In the genomic region with DNA sequence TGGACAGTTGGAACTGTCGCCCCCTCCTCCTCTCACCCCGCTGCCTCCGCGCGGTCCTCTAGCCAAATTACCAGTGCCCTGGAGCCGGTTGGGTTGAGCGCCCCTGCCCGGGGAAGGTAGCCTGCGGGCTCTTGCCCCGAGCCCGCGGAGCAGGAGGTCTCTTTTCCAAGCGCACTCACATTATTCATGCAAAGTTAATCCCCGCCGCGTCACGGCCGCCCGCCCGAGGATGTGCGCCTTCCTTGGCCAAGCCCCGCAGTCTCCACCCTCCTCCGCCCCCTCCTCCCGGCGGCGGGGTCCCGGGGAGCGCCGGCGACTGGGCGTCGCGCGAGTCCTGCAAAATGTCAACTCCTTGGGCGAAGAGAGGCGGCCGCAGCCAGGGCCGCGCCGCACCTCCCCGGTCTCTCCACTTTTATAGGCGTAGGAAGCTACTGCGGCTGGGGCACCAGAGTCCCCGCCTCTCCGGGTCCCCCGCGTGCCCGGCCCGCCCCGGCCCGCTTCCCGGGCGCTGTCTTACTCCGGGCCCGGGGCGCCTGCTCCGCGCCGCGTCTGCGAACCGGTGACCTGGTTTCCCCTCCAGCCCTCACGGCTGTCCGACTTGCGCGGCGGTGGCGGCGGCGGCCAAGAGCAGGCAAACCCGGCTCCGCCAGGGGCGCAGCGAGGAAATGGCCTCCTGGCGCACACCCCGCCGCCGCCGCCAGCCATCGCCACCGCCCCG, we compare ENCODE assay signal across 8 cellular contexts. TPM values are rescaled to one million over a fixed set of nuclear protein-coding genes. Genes with fewer than 3 reads are reported as not detected.
A peak's percentile ranks its signal among the peaks of the same experiment; 100 is the strongest.
DNase-seq lines count a peak whose midpoint lies in the region; ATAC-seq and TF ChIP-seq lines count a peak whose summit lies in the region.

A gene (minus strand): TSS at position 235 of the 718 bp plus-strand sequence.

- DNase-seq in GM10266 (ENCODE audit: extremely low spot score) (peak; percentile 40), SK-MEL-5 (ENCODE audit: low read depth, low spot score) (peak; percentile 16), erythroblast (lab: John Stamatoyannopoulos, UW) (peak; percentile 40 to 47), mesendoderm (peak; percentile 76), thoracic aorta (ENCODE audit: low spot score) (peak; percentile 24), SKM-1 (lab: John Stamatoyannopoulos, UW; ENCODE audit: unreplicated experiment) (no peak)

- H2BK120ac ChIP-seq in mesendoderm (ENCODE audit: low read depth, low read length): no peak within 1 kb of the TSS

- H4K8ac ChIP-seq in mesendoderm (ENCODE audit: low read depth, low read length): no peak within 1 kb of the TSS

- no peak within 1 kb of the TSS for H2AK5ac ChIP-seq in mesendoderm (ENCODE audit: low read length)

- peak within 1 kb of the TSS; percentile 81 for H3K56ac ChIP-seq in mesendoderm (ENCODE audit: low read length)

- TF ChIP-seq CTCF in GM10266 (IDR thresholded peaks at IDR 0.05; ENCODE audit: control insufficient read depth, insufficient read depth, low read depth, missing control alignments) (no peak), HEK293 (tag by site-specific recombination; IDR thresholded peaks at IDR 0.05) (no peak), thoracic aorta (IDR thresholded peaks at IDR 0.05) (peak; percentile 48)

- in situ Hi-C loops in SK-MEL-5 (cut with HindIII; ENCODE audit: low pct_unique_long_range_greater_than_20kb, low sequenced_read_pairs): no loop called here

- H3K9me3 ChIP-seq in HEK293 (ENCODE audit: control insufficient read depth, insufficient read depth, low read depth, low read length): no peaks in the 10 kb centered on the region
- H3K9me3 ChIP-seq in thoracic aorta: no peaks in the 10 kb centered on the region

- H3K27me3 ChIP-seq in mesendoderm (ENCODE audit: insufficient read depth, low read length, poor library complexity) (peaks cover 2% of the 10 kb centered on the region), thoracic aorta (replicated peaks; ENCODE audit: insufficient read depth) (no peaks in the 10 kb centered on the region)

- no peaks in the 10 kb centered on the region for H3K79me2 ChIP-seq in mesendoderm (ENCODE audit: control insufficient read depth, insufficient read depth, low read length)

- no peaks in the 10 kb centered on the region for H3K79me1 ChIP-seq in mesendoderm (ENCODE audit: low read length)

- H3K36me3 ChIP-seq in HEK293 (ENCODE audit: control insufficient read depth in 2 of 2, insufficient read depth in 1 of 2, low read length in 2 of 2) (no peaks in the 10 kb centered on the region), mesendoderm (ENCODE audit: control insufficient read depth, insufficient read depth, low read length) (no peaks in the 10 kb centered on the region), thoracic aorta (no peaks in the 10 kb centered on the region)

- H2BK5ac ChIP-seq in mesendoderm (ENCODE audit: low read length): no peak within 1 kb of the TSS

- CTCF ChIA-PET in HEK293 (lab: Yijun Ruan, JAX): interaction anchor here (0.9 to 1.4 kb wide), 3 partner anchors 9 to 37 kb away, joined by 3 to 4 read pairs (median 3); no protein-coding TSS in a partner anchor

- H3K9ac ChIP-seq in mesendoderm (ENCODE audit: low read length): peak within 1 kb of the TSS; percentile 73

- H3K4ac ChIP-seq in mesendoderm (ENCODE audit: low read depth, low read length): no peak within 1 kb of the TSS

- WGBS in mesendoderm (ENCODE audit: extremely low coverage, insufficient coverage, low lambda C conversion rate): no CpG with 5 or more reads among the region's 82 CpGs

- H3K23ac ChIP-seq in mesendoderm (ENCODE audit: low read length): peak within 1 kb of the TSS; percentile 57

- H3K4me3 ChIP-seq in HEK293 (ENCODE audit: low read depth, low read length) (peak within 1 kb of the TSS; percentile 67), mesendoderm (ENCODE audit: low read length) (peak within 1 kb of the TSS; percentile 47), thoracic aorta (peak within 1 kb of the TSS; percentile 91)

- no peak within 1 kb of the TSS for H4K5ac ChIP-seq in mesendoderm (ENCODE audit: low read length)

- TF ChIP-seq POLR2A in erythroblast (IDR thresholded peaks at IDR 0.05; ENCODE audit: low read length): peak; percentile 66

- ATAC-seq in thoracic aorta (ENCODE audit: insufficient number of reproducible peaks, low FRiP score, low read depth) (peak; percentile 58), GM21717 (IDR thresholded peaks at IDR 0.05; ENCODE audit: unreplicated experiment) (no peak)

- H3K4me2 ChIP-seq in mesendoderm (ENCODE audit: low read length): peak within 1 kb of the TSS; percentile 98

- H3K27ac ChIP-seq in HEK293 (ENCODE audit: extremely low read depth, low read depth, low read length): peak within 1 kb of the TSS; percentile 89
- H3K27ac ChIP-seq in mesendoderm (ENCODE audit: low read depth, low read length): no peak within 1 kb of the TSS
- peak within 1 kb of the TSS; percentile 99 for H3K27ac ChIP-seq in thoracic aorta

- no peak within 1 kb of the TSS for H2BK15ac ChIP-seq in mesendoderm (replicated peaks; ENCODE audit: low read depth)

- H3K18ac ChIP-seq in mesendoderm (ENCODE audit: low read length): peak within 1 kb of the TSS; percentile 55

- H3K4me1 ChIP-seq in HEK293 (ENCODE audit: control insufficient read depth, insufficient read depth, low read length) (no peaks in the 10 kb centered on the region), mesendoderm (ENCODE audit: control insufficient read depth, low read depth, low read length) (peaks cover 2% of the 10 kb centered on the region), thoracic aorta (ENCODE audit: control insufficient read depth in 1 of 2, low read depth in 2 of 2) (peaks cover 25 to 43% of the 10 kb centered on the region in 2 donors)

- POLR2A ChIA-PET in HEK293 (lab: Yijun Ruan, JAX): interaction anchor here (1.0 kb wide), 1 partner anchor 27 kb away, joined by 3 read pairs; no protein-coding TSS in a partner anchor

TF ChIP-seq in HEK293, 187 proteins besides CTCF, POLR2A, EP300 and RAD21 (continues in another document):
- 0 out of 2 replicates have a peak, but pooled peaks have one; percentile 8 for TF ChIP-seq OSR2 (tag by site-specific recombination; IDR thresholded peaks at IDR 0.05)
- TF ChIP-seq, protein P1, sequence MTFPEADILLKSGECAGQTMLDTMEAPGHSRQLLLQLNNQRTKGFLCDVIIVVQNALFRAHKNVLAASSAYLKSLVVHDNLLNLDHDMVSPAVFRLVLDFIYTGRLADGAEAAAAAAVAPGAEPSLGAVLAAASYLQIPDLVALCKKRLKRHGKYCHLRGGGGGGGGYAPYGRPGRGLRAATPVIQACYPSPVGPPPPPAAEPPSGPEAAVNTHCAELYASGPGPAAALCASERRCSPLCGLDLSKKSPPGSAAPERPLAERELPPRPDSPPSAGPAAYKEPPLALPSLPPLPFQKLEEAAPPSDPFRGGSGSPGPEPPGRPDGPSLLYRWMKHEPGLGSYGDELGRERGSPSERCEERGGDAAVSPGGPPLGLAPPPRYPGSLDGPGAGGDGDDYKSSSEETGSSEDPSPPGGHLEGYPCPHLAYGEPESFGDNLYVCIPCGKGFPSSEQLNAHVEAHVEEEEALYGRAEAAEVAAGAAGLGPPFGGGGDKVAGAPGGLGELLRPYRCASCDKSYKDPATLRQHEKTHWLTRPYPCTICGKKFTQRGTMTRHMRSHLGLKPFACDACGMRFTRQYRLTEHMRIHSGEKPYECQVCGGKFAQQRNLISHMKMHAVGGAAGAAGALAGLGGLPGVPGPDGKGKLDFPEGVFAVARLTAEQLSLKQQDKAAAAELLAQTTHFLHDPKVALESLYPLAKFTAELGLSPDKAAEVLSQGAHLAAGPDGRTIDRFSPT (tag by site-specific recombination; IDR thresholded peaks at IDR 0.05): no peak; the same call in 1 of the 2 replicates
- no peak for TF ChIP-seq ZNF549 (tag by site-specific recombination; IDR thresholded peaks at IDR 0.05)
- TF ChIP-seq, protein P2, sequence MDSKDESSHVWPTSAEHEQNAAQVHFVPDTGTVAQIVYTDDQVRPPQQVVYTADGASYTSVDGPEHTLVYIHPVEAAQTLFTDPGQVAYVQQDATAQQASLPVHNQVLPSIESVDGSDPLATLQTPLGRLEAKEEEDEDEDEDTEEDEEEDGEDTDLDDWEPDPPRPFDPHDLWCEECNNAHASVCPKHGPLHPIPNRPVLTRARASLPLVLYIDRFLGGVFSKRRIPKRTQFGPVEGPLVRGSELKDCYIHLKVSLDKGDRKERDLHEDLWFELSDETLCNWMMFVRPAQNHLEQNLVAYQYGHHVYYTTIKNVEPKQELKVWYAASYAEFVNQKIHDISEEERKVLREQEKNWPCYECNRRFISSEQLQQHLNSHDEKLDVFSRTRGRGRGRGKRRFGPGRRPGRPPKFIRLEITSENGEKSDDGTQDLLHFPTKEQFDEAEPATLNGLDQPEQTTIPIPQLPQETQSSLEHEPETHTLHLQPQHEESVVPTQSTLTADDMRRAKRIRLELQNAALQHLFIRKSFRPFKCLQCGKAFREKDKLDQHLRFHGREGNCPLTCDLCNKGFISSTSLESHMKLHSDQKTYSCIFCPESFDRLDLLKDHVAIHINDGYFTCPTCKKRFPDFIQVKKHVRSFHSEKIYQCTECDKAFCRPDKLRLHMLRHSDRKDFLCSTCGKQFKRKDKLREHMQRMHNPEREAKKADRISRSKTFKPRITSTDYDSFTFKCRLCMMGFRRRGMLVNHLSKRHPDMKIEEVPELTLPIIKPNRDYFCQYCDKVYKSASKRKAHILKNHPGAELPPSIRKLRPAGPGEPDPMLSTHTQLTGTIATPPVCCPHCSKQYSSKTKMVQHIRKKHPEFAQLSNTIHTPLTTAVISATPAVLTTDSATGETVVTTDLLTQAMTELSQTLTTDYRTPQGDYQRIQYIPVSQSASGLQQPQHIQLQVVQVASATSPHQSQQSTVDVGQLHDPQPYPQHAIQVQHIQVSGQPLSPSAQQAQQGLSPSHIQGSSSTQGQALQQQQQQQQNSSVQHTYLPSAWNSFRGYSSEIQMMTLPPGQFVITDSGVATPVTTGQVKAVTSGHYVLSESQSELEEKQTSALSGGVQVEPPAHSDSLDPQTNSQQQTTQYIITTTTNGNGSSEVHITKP (tag by site-specific recombination; IDR thresholded peaks at IDR 0.05): no peak; the same call in 1 of the 2 replicates
- TF ChIP-seq ZNF561 (tag by site-specific recombination; IDR thresholded peaks at IDR 0.05; ENCODE audit: borderline replicate concordance): peak; percentile 23; the same call in 1 of the 2 replicates
- TF ChIP-seq ZBTB48 (tag by site-specific recombination; IDR thresholded peaks at IDR 0.05): no peak
- TF ChIP-seq ZNF48 (tag by site-specific recombination; IDR thresholded peaks at IDR 0.05): no peak

RNA-seq across cellular contexts. Expression of the gene that starts here (rescaled TPM):
- total RNA-seq in SK-MEL-5 (2014; rRNA removed; shearing (Covaris generic)): 0.03 and 0.16 TPM in 2 replicates
- 0.02 and 0.42 TPM in 2 replicates for polyA plus RNA-seq in SK-MEL-5 (2015; cell fraction: cytosol; rRNA removed)
- polyA plus RNA-seq in SK-MEL-5 (2015; cell fraction: nucleus; rRNA removed): not detected in 2 replicates
- polyA plus RNA-seq in mesendoderm (2013, experiment 1 of 2): 0.37 TPM
- 0.52 TPM for polyA plus RNA-seq in mesendoderm (2013, experiment 2 of 2)
- total RNA-seq in thoracic aorta: 10 to 100 TPM; 40.3 to 65.6 TPM

Comparison
In these comparisons a context has a peak if more than half of its experiments do, and no peak if none do; other contexts are left out.
1. RNA of the gene that starts here (total RNA-seq): 40.3 to 65.6 TPM in thoracic aorta; 0.03 to 0.16 TPM in SK-MEL-5; every median in the first group is over 10 times any median in the second.
2. Peak in DNase-seq in SK-MEL-5; RNA of the gene not detected or under 1 TPM.
3. Peak in every context shown above with its lines, with median percentiles within 50 percentile points of each other: H3K4me3 ChIP-seq.